Comparison of ENCODE assay signal across 1 cellular context in genomic region chr20:63082308-63082938, GRCh38.
TF ChIP-seq lines count a peak whose summit lies in the region.

No MANE protein-coding gene starts in this region.

TF ChIP-seq in HepG2, 621 proteins besides CTCF, POLR2A, EP300 and RAD21 (continued from another document and continues in another):
- TF ChIP-seq, protein P1, sequence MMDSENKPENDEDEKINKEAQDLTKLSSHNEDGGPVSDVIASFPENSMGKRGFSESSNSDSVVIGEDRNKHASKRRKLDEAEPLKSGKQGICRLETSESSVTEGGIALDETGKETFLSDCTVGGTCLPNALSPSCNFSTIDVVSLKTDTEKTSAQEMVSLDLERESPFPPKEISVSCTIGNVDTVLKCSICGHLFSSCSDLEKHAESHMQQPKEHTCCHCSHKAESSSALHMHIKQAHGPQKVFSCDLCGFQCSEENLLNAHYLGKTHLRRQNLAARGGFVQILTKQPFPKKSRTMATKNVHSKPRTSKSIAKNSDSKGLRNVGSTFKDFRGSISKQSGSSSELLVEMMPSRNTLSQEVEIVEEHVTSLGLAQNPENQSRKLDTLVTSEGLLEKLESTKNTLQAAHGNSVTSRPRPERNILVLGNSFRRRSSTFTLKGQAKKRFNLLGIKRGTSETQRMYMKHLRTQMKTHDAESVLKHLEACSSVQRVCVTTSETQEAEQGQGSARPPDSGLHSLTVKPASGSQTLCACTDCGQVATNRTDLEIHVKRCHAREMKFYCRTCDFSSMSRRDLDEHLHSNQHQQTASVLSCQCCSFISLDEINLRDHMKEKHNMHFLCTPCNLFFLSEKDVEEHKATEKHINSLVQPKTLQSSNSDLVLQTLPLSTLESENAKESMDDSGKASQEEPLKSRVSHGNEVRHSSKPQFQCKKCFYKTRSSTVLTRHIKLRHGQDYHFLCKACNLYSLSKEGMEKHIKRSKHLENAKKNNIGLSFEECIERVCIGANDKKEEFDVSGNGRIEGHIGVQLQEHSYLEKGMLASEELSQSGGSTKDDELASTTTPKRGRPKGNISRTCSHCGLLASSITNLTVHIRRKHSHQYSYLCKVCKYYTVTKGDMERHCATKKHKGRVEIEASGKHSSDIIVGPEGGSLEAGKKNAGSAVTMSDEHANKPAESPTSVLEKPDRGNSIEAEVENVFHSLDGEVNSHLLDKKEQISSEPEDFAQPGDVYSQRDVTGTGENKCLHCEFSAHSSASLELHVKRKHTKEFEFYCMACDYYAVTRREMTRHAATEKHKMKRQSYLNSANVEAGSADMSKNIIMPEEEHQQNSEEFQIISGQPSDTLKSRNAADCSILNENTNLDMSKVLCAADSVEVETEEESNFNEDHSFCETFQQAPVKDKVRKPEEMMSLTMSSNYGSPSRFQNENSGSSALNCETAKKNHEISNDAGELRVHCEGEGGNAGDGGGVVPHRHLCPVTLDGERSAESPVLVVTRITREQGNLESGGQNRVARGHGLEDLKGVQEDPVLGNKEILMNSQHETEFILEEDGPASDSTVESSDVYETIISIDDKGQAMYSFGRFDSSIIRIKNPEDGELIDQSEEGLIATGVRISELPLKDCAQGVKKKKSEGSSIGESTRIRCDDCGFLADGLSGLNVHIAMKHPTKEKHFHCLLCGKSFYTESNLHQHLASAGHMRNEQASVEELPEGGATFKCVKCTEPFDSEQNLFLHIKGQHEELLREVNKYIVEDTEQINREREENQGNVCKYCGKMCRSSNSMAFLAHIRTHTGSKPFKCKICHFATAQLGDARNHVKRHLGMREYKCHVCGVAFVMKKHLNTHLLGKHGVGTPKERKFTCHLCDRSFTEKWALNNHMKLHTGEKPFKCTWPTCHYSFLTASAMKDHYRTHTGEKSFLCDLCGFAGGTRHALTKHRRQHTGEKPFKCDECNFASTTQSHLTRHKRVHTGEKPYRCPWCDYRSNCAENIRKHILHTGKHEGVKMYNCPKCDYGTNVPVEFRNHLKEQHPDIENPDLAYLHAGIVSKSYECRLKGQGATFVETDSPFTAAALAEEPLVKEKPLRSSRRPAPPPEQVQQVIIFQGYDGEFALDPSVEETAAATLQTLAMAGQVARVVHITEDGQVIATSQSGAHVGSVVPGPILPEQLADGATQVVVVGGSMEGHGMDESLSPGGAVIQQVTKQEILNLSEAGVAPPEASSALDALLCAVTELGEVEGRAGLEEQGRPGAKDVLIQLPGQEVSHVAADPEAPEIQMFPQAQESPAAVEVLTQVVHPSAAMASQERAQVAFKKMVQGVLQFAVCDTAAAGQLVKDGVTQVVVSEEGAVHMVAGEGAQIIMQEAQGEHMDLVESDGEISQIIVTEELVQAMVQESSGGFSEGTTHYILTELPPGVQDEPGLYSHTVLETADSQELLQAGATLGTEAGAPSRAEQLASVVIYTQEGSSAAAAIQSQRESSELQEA (CRISPR knock-in tag; IDR thresholded peaks at IDR 0.05; ENCODE audit: not compliant biosample characterization): peak; percentile 43
- TF ChIP-seq, protein P2, sequence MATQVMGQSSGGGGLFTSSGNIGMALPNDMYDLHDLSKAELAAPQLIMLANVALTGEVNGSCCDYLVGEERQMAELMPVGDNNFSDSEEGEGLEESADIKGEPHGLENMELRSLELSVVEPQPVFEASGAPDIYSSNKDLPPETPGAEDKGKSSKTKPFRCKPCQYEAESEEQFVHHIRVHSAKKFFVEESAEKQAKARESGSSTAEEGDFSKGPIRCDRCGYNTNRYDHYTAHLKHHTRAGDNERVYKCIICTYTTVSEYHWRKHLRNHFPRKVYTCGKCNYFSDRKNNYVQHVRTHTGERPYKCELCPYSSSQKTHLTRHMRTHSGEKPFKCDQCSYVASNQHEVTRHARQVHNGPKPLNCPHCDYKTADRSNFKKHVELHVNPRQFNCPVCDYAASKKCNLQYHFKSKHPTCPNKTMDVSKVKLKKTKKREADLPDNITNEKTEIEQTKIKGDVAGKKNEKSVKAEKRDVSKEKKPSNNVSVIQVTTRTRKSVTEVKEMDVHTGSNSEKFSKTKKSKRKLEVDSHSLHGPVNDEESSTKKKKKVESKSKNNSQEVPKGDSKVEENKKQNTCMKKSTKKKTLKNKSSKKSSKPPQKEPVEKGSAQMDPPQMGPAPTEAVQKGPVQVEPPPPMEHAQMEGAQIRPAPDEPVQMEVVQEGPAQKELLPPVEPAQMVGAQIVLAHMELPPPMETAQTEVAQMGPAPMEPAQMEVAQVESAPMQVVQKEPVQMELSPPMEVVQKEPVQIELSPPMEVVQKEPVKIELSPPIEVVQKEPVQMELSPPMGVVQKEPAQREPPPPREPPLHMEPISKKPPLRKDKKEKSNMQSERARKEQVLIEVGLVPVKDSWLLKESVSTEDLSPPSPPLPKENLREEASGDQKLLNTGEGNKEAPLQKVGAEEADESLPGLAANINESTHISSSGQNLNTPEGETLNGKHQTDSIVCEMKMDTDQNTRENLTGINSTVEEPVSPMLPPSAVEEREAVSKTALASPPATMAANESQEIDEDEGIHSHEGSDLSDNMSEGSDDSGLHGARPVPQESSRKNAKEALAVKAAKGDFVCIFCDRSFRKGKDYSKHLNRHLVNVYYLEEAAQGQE (IDR thresholded peaks at IDR 0.05; ENCODE audit: borderline replicate concordance in 1 of 2, low read depth in 1 of 2, low read length in 2 of 2): peak; percentile 93 to 98
- peak; percentile 75; the same call in 1 of the 2 replicates for TF ChIP-seq ZNF768 (CRISPR knock-in tag; IDR thresholded peaks at IDR 0.05)
- peak; percentile 89; the same call in 1 of the 2 replicates for TF ChIP-seq ZNF816 (CRISPR knock-in tag; IDR thresholded peaks at IDR 0.05; ENCODE audit: borderline replicate concordance)
- TF ChIP-seq, protein P3, sequence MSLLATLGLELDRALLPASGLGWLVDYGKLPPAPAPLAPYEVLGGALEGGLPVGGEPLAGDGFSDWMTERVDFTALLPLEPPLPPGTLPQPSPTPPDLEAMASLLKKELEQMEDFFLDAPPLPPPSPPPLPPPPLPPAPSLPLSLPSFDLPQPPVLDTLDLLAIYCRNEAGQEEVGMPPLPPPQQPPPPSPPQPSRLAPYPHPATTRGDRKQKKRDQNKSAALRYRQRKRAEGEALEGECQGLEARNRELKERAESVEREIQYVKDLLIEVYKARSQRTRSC (CRISPR knock-in tag; IDR thresholded peaks at IDR 0.05; ENCODE audit: low read depth): peak; percentile 97
- TF ChIP-seq ELF4 (CRISPR knock-in tag; IDR thresholded peaks at IDR 0.05; ENCODE audit: borderline replicate concordance): no peak
- TF ChIP-seq MTA1 (CRISPR knock-in tag; IDR thresholded peaks at IDR 0.05; ENCODE audit: borderline replicate concordance): 0 out of 2 replicates have a peak, but pooled peaks have one; percentile 50
- no peak; the same call in 1 of the 2 replicates for TF ChIP-seq TAF1 (CRISPR knock-in tag; IDR thresholded peaks at IDR 0.05)
- TF ChIP-seq, protein P4, sequence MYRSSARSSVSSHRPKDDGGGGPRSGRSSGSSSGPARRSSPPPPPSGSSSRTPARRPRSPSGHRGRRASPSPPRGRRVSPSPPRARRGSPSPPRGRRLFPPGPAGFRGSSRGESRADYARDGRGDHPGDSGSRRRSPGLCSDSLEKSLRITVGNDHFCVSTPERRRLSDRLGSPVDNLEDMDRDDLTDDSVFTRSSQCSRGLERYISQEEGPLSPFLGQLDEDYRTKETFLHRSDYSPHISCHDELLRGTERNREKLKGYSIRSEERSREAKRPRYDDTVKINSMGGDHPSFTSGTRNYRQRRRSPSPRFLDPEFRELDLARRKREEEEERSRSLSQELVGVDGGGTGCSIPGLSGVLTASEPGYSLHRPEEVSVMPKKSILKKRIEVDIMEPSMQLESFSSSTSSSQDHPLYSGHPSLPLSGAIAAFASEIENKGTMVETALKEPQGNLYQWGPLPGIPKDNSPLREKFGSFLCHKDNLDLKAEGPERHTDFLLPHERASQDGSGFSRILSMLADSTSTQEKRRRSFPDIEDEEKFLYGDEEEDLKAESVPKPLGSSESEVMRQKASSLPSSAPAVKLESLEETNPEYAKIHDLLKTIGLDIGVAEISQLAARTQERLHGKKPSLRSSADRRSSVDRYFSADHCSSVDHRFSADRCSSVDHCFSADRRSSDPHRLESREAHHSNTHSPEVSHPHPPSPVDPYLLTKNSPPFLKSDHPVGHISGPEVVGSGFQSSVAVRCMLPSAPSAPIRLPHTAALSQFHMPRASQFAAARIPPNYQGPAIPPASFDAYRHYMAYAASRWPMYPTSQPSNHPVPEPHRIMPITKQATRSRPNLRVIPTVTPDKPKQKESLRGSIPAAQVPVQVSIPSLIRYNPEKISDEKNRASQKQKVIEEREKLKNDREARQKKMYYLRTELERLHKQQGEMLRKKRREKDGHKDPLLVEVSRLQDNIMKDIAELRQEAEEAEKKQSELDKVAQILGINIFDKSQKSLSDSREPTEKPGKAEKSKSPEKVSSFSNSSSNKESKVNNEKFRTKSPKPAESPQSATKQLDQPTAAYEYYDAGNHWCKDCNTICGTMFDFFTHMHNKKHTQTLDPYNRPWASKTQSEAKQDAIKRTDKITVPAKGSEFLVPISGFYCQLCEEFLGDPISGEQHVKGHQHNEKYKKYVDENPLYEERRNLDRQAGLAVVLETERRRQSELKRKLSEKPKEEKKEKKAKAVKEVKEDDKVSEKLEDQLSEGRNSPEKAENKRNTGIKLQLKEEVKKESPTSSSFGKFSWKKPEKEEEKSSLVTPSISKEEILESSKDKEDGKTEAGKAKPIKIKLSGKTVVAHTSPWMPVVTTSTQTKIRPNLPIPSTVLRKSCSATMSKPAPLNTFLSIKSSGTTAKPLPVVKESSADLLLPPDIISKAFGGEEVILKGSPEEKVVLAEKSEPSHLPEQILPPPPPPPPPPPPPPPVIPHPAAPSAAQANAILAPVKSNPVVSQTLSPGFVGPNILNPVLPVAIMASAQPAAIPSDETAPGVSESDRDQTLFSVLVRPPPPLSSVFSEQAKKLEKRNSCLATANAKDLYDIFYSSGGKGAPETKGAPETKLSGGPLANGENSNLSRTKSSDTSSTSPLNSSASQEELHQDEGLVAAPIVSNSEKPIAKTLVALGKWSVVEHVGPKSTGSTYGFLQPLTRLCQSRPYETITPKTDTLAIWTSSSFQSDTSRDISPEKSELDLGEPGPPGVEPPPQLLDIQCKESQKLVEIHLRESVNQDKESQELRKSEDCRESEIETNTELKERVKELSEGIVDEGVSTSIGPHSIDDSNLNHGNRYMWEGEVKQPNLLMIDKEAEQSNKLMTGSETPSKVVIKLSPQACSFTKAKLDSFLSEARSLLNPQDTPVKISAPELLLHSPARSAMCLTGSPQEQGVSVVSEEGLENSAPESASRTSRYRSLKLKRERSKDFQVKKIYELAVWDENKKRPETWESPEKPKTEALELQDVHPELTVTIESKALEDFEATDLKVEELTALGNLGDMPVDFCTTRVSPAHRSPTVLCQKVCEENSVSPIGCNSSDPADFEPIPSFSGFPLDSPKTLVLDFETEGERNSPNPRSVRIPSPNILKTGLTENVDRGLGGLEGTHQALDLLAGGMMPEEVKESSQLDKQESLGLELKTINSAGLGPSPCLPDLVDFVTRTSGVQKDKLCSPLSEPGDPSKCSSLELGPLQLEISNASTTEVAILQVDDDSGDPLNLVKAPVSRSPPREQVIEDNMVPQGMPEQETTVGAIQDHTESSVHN (CRISPR knock-in tag; IDR thresholded peaks at IDR 0.05): peak; percentile 65; the same call in 1 of the 2 replicates
- TF ChIP-seq, protein P5, sequence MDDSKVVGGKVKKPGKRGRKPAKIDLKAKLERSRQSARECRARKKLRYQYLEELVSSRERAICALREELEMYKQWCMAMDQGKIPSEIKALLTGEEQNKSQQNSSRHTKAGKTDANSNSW (CRISPR knock-in tag; IDR thresholded peaks at IDR 0.05; ENCODE audit: borderline replicate concordance): peak; percentile 87; the same call in 1 of the 2 replicates
- TF ChIP-seq ZFP37 (CRISPR knock-in tag; IDR thresholded peaks at IDR 0.05; ENCODE audit: borderline replicate concordance): peak; percentile 98
- no peak for TF ChIP-seq KDM5A (IDR thresholded peaks at IDR 0.05; ENCODE audit: borderline replicate concordance, low read length)
- TF ChIP-seq ZXDC (CRISPR knock-in tag; IDR thresholded peaks at IDR 0.05): no peak
- peak; percentile 94 for TF ChIP-seq ZNF678 (CRISPR knock-in tag; IDR thresholded peaks at IDR 0.05)
- TF ChIP-seq TAF15 (IDR thresholded peaks at IDR 0.05; ENCODE audit: low read depth, low read length, poor library complexity, severe bottlenecking): no peak
- TF ChIP-seq ZNF724P (CRISPR knock-in tag; IDR thresholded peaks at IDR 0.05; ENCODE audit: borderline replicate concordance): no peak
- TF ChIP-seq JUN (CRISPR knock-in tag; IDR thresholded peaks at IDR 0.05): peak; percentile 42; the same call in 1 of the 2 replicates
- TF ChIP-seq YY1 (IDR thresholded peaks at IDR 0.05; ENCODE audit: insufficient read depth, insufficient replicate concordance, low read depth, low read length): no peak
- 0 out of 2 replicates have a peak, but pooled peaks have one; percentile 76 for TF ChIP-seq BRCA1 (CRISPR knock-in tag; IDR thresholded peaks at IDR 0.05)
- no peak; the same call in 1 of the 2 replicates for TF ChIP-seq ZFP1 (CRISPR knock-in tag; IDR thresholded peaks at IDR 0.05)
- peak; percentile 93 for TF ChIP-seq ZNF563 (CRISPR knock-in tag; IDR thresholded peaks at IDR 0.05)
- TF ChIP-seq SRSF1 (optimal IDR thresholded peaks at IDR 0.05; ENCODE audit: low read depth, low read length): no peak
- peak; percentile 70 for TF ChIP-seq ZNF263 (CRISPR knock-in tag; IDR thresholded peaks at IDR 0.05)
- TF ChIP-seq SMARCC2 (IDR thresholded peaks at IDR 0.05): no peak
- TF ChIP-seq FOXK2 (IDR thresholded peaks at IDR 0.05): no peak
- TF ChIP-seq TCF7L2 (IDR thresholded peaks at IDR 0.05; ENCODE audit: low read depth, low read length): no peak
- peak; percentile 93; the same call in 1 of the 2 replicates for TF ChIP-seq ZNF557 (CRISPR knock-in tag; IDR thresholded peaks at IDR 0.05)
- TF ChIP-seq ZNF350 (CRISPR knock-in tag; IDR thresholded peaks at IDR 0.05; ENCODE audit: borderline replicate concordance, low read depth): 0 out of 2 replicates have a peak, but pooled peaks have one; percentile 18
- 0 out of 2 replicates have a peak, but pooled peaks have one; percentile 73 for TF ChIP-seq ZNF674 (CRISPR knock-in tag; IDR thresholded peaks at IDR 0.05; ENCODE audit: low read depth)
- no peak for TF ChIP-seq BRF2 (CRISPR knock-in tag; IDR thresholded peaks at IDR 0.05)
